ENCODE assay signal across 20 cellular contexts in genomic region chr16:89570342-89570923, GRCh38. TPM values are rescaled to one million over a fixed set of nuclear protein-coding genes. Genes with fewer than 3 reads are reported as not detected.
DNase-seq lines count a peak whose midpoint lies in the region; ATAC-seq, FAIRE-seq and TF ChIP-seq lines count a peak whose summit lies in the region.
"Had no signal": no experiment of that assay in that cellular context is flagged by ENCODE, and none has a peak within 500 bp of the region (broad histone marks: within the 10 kb centered on the region; RNA-seq: fewer than 3 reads in every experiment).

No MANE protein-coding gene starts in this region.

- ATAC-seq in HepG2 (peak; percentile 3), right lobe of liver (no peak), GM21737 (IDR thresholded peaks at IDR 0.05; ENCODE audit: unreplicated experiment) (no peak)
- ATAC-seq: K562 had no signal

- TF ChIP-seq EP300 in HepG2 (IDR thresholded peaks at IDR 0.05; ENCODE audit: low read depth in 2 of 2, low read length in 2 of 2) = no peak
- no peak for TF ChIP-seq EP300 in HepG2 (CRISPR knock-in tag; IDR thresholded peaks at IDR 0.05; ENCODE audit: borderline replicate concordance)
- TF ChIP-seq EP300 in H1 (IDR thresholded peaks at IDR 0.05; ENCODE audit: borderline replicate concordance in 1 of 2, low read depth in 2 of 2, low read length in 2 of 2) = no peak

- H4K8ac ChIP-seq in H1 (ENCODE audit: extremely low read depth, insufficient read depth, low read length) (peak overlapping the region; percentile 14; the same call in 1 of the 2 replicates), neuronal stem cell (ENCODE audit: low read depth, low read length) (no peak overlapping the region)

- H4K91ac ChIP-seq in H1 (replicated peaks; ENCODE audit: insufficient read length, low read length) (no peak overlapping the region), neuronal stem cell (ENCODE audit: low read depth, low read length, poor library complexity) (no peak overlapping the region)

- H3K56ac ChIP-seq in H1 (replicated peaks; ENCODE audit: insufficient read length, low read depth, low read length) = no peak overlapping the region

- H3K14ac ChIP-seq in H1 (ENCODE audit: insufficient read length) (no peak overlapping the region), neuronal stem cell (ENCODE audit: low read length) (peak overlapping the region; percentile 89)

- WGBS in HepG2 (ENCODE audit: low lambda C conversion rate) = 76% methylated on average over 25 of the region's 30 CpGs
- WGBS in right lobe of liver (ENCODE audit: insufficient coverage, low coverage, low lambda C conversion rate, missing lambda C conversion rate) = 83% methylated on average over 11 of the region's 30 CpGs
- WGBS in H1 (ENCODE audit: extremely low coverage in 1 of 2, insufficient coverage in 1 of 2, insufficient read length in 1 of 2, insufficient replicate concordance in 2 of 2, low coverage in 1 of 2, low lambda C conversion rate in 2 of 2, missing lambda C conversion rate in 1 of 2), 2 experiments = 89% methylated on average over 17 of the region's 30 CpGs; no CpG with 5 or more reads in 1 of the 2 experiments
- no CpG with 5 or more reads among the region's 30 CpGs for WGBS in neuronal stem cell (ENCODE audit: extremely low coverage in 2 of 2, insufficient read length in 2 of 2, insufficient replicate concordance in 1 of 2), 2 donors

- no peak overlapping the region for H3K23ac ChIP-seq in H1 (ENCODE audit: insufficient read length)
- peak overlapping the region; percentile 73 for H3K23ac ChIP-seq in neuronal stem cell (ENCODE audit: low read depth, low read length, poor library complexity)

- no peak overlapping the region for H3K4ac ChIP-seq in H1 (replicated peaks; ENCODE audit: insufficient read length, low read depth, low read length)
- no peak overlapping the region for H3K4ac ChIP-seq in neuronal stem cell (ENCODE audit: low read length)

- CTCF ChIA-PET in HepG2 (lab: Yijun Ruan, JAX; ENCODE audit: low intra/inter-chr PET ratio, low total read pairs) = no interaction called here
- CTCF ChIA-PET in H1 (lab: Charles Lee; ENCODE audit: partially characterized antibody) = interaction anchor here (0.8 kb wide), 1 partner anchor 97 kb away, joined by 3 read pairs; no protein-coding TSS in a partner anchor

- no peak for FAIRE-seq in HepG2 (lab: Jason Lieb, UNC)
- FAIRE-seq in H1 (lab: Jason Lieb, UNC) = no peak
- FAIRE-seq: GM12891, HTR-8/SVneo, K562 had no signal

- H3K4me1 ChIP-seq in HepG2 (ENCODE audit: insufficient read depth, low read length) (peaks cover 45% of the 10 kb centered on the region), right lobe of liver (peaks cover 0 to 17% (median 0%) of the 10 kb centered on the region in 4 donors), H1 (replicated peaks in 1 of 4; ENCODE audit: control insufficient read depth in 3 of 4, insufficient read depth in 4 of 4, low read length in 3 of 4) (peaks cover 0 to 14% (median 6%) of the 10 kb centered on the region in 4 experiments; a peak in 5 of 7 replicates), neuronal stem cell (ENCODE audit: control insufficient read depth in 2 of 2, insufficient read depth in 1 of 2, low read depth in 1 of 2, low read length in 2 of 2) (peaks cover 2 to 9% of the 10 kb centered on the region in 2 donors)
- H3K4me1 ChIP-seq in effector memory CD4-positive, alpha-beta T cell (ENCODE audit: control insufficient read depth, insufficient read depth, low read length, poor library complexity, severe bottlenecking) = peaks cover 21% of the 10 kb centered on the region

- H3K4me3 ChIP-seq in HepG2 (replicated peaks in 1 of 3; ENCODE audit: insufficient read depth in 1 of 3, low read depth in 2 of 3, low read length in 3 of 3) (no peak overlapping the region), right lobe of liver (no peak overlapping the region), H1 (ENCODE audit: extremely low read depth in 1 of 4, insufficient read depth in 2 of 4, low read depth in 3 of 4, low read length in 4 of 4) (no peak overlapping the region), neuronal stem cell (ENCODE audit: low read length in 2 of 2) (no peak overlapping the region)
- no peak overlapping the region for H3K4me3 ChIP-seq in effector memory CD4-positive, alpha-beta T cell (ENCODE audit: insufficient read depth, low read depth, low read length, poor library complexity, severe bottlenecking)
- H3K4me3 ChIP-seq: BLaER1 treated with 17β-estradiol and CSF1 and Interleukin-3, amounts not matched to agents 10 nM and 100 nM; HAP-1; K562 had no signal

- H3K18ac ChIP-seq in H1 (ENCODE audit: extremely low read depth, low read length) (no peak overlapping the region), neuronal stem cell (ENCODE audit: low read length) (peak overlapping the region; percentile 28)

- H2BK12ac ChIP-seq in H1 (ENCODE audit: low read depth, low read length) (no peak overlapping the region), neuronal stem cell (ENCODE audit: low read length) (peak overlapping the region; percentile 90)

- H3K79me1 ChIP-seq in H1 (ENCODE audit: low read depth, low read length) (no peaks in the 10 kb centered on the region), neuronal stem cell (ENCODE audit: low read depth, low read length) (no peaks in the 10 kb centered on the region)

- DNase-seq in HepG2 (ENCODE audit: low spot score) (no peak), right lobe of liver (no peak), H1 (ENCODE audit: low read depth in 1 of 2, low spot score in 2 of 2) (no peak), neuronal stem cell (ENCODE audit: low spot score) (no peak), SW480 (ENCODE audit: low spot score) (no peak)
- no peak for DNase-seq in effector memory CD4-positive, alpha-beta T cell
- DNase-seq: 8988T; AML-193; Calu3; CD4-positive, CD25-positive, alpha-beta regulatory T cell; DMS 273 treated with DMSO at 0.1 percent for 48 hours; GOT3; HFFc6 had no signal

- H2BK15ac ChIP-seq in H1 (ENCODE audit: low read length) = no peak overlapping the region
- H2BK15ac ChIP-seq in neuronal stem cell (ENCODE audit: low read length) = peak overlapping the region; percentile 85

- H2AFZ ChIP-seq in HepG2 (ENCODE audit: low read length) = no peak overlapping the region
- H2AFZ ChIP-seq in H1 (ENCODE audit: low read length) = no peak overlapping the region
- no peak overlapping the region for H2AFZ ChIP-seq in neuronal stem cell (ENCODE audit: low read length)

- peaks cover 9% of the 10 kb centered on the region for H3K23me2 ChIP-seq in H1 (ENCODE audit: low read depth, low read length)

- H4K5ac ChIP-seq in H1 (ENCODE audit: insufficient read length, low read depth, low read length) = no peak overlapping the region

- H2BK5ac ChIP-seq in H1 (ENCODE audit: low read depth, low read length) = no peak overlapping the region
- H2BK5ac ChIP-seq in neuronal stem cell (ENCODE audit: low read length) = no peak overlapping the region

- H3K9me3 ChIP-seq in HepG2 (ENCODE audit: low read length) = no peaks in the 10 kb centered on the region
- no peaks in the 10 kb centered on the region for H3K9me3 ChIP-seq in right lobe of liver
- H3K9me3 ChIP-seq in H1 (ENCODE audit: insufficient read depth in 2 of 2, low read depth in 1 of 2, low read length in 1 of 2) = no peaks in the 10 kb centered on the region
- no peaks in the 10 kb centered on the region for H3K9me3 ChIP-seq in neuronal stem cell (replicated peaks in 1 of 2; ENCODE audit: control insufficient read depth in 2 of 2, insufficient read depth in 1 of 2, low read depth in 1 of 2, low read length in 2 of 2)
- H3K9me3 ChIP-seq in effector memory CD4-positive, alpha-beta T cell (ENCODE audit: control insufficient read depth, low read length) = no peaks in the 10 kb centered on the region
- H3K9me3 ChIP-seq: BLaER1 treated with 17β-estradiol and CSF1 and Interleukin-3, amounts not matched to agents 10 nM and 100 nM; HAP-1 had no signal

- TF ChIP-seq POLR2A in HepG2 (IDR thresholded peaks at IDR 0.05; ENCODE audit: insufficient read depth in 1 of 2, low read depth in 2 of 2, low read length in 2 of 2) (no peak), right lobe of liver (IDR thresholded peaks at IDR 0.05) (no peak), H1 (IDR thresholded peaks at IDR 0.05; ENCODE audit: control extremely low read depth in 1 of 2, low read depth in 2 of 2, low read length in 2 of 2) (no peak)

- POLR2A ChIA-PET in HepG2 (lab: Yijun Ruan, JAX) (no interaction called here), H1 (lab: Charles Lee; ENCODE audit: partially characterized antibody) (interaction anchor here (0.6 to 1.5 kb wide), 3 partner anchors 9 to 393 kb away, joined by 4 to 9 read pairs (median 5); no protein-coding TSS in a partner anchor)

- intact Hi-C loops in HepG2 (cut with micrococcal nuclease; ENCODE audit: unreplicated experiment) = no loop called here
- intact Hi-C loops in right lobe of liver (cut with DNase I) = no loop called here

- H3K79me2 ChIP-seq in HepG2 (ENCODE audit: insufficient read depth, low read length) (no peaks in the 10 kb centered on the region), H1 (ENCODE audit: control insufficient read depth in 1 of 2, insufficient read depth in 2 of 2, low read length in 2 of 2) (no peaks in the 10 kb centered on the region)

- H3K4me2 ChIP-seq in HepG2 (ENCODE audit: low read depth, low read length) (no peak overlapping the region), H1 (ENCODE audit: insufficient read depth in 1 of 2, low read depth in 2 of 2, low read length in 2 of 2) (no peak overlapping the region), neuronal stem cell (ENCODE audit: insufficient read depth, low read length, poor library complexity, severe bottlenecking) (no peak overlapping the region)

- no peaks in the 10 kb centered on the region for H3K36me3 ChIP-seq in HepG2 (replicated peaks in 1 of 2; ENCODE audit: control insufficient read depth in 1 of 2, insufficient read depth in 2 of 2, low read length in 2 of 2)
- H3K36me3 ChIP-seq in right lobe of liver = no peaks in the 10 kb centered on the region
- no peaks in the 10 kb centered on the region for H3K36me3 ChIP-seq in H1 (ENCODE audit: control insufficient read depth in 2 of 4, insufficient read depth in 4 of 4, low read length in 3 of 4)
- no peaks in the 10 kb centered on the region for H3K36me3 ChIP-seq in neuronal stem cell (replicated peaks in 1 of 2; ENCODE audit: control insufficient read depth in 2 of 2, insufficient read depth in 2 of 2, low read length in 2 of 2)
- H3K36me3 ChIP-seq in effector memory CD4-positive, alpha-beta T cell (ENCODE audit: control insufficient read depth, insufficient read depth, low read length) = no peaks in the 10 kb centered on the region
- H3K36me3 ChIP-seq: HAP-1 had no signal

- in situ Hi-C loops in HepG2 (cut with HindIII; ENCODE audit: extremely low pct_ligation_motif_present, low pct_unique_long_range_greater_than_20kb) = no loop called here

- peaks cover 12% of the 10 kb centered on the region; the same call in 1 of the 2 replicates for H4K20me1 ChIP-seq in HepG2 (ENCODE audit: insufficient read depth, low read length)
- H4K20me1 ChIP-seq in H1 (replicated peaks in 1 of 2; ENCODE audit: control insufficient read depth in 1 of 2, insufficient read depth in 2 of 2, low read length in 2 of 2) = peaks cover 0 to 9% of the 10 kb centered on the region in 2 experiments

- H3K27ac ChIP-seq in HepG2 (ENCODE audit: extremely low read length, insufficient read depth, low read length) (no peak overlapping the region), right lobe of liver (no peak overlapping the region), H1 (ENCODE audit: low read depth, low read length) (no peak overlapping the region), neuronal stem cell (replicated peaks; ENCODE audit: low read length) (no peak overlapping the region)
- H3K27ac ChIP-seq in effector memory CD4-positive, alpha-beta T cell (ENCODE audit: insufficient read depth, low read length, poor library complexity, severe bottlenecking) = no peak overlapping the region
- H3K27ac ChIP-seq: BLaER1 treated with 17β-estradiol and CSF1 and Interleukin-3, amounts not matched to agents 10 nM and 100 nM had no signal

- peaks cover 4 to 21% of the 10 kb centered on the region in 2 experiments; a peak in 3 of 5 replicates for H3K27me3 ChIP-seq in HepG2 (ENCODE audit: control insufficient read depth in 1 of 2, insufficient read depth in 2 of 2, low read length in 2 of 2)
- H3K27me3 ChIP-seq in right lobe of liver = no peaks in the 10 kb centered on the region
- peaks cover 1 to 15% (median 9%) of the 10 kb centered on the region in 4 experiments; a peak in 5 of 7 replicates for H3K27me3 ChIP-seq in H1 (replicated peaks in 1 of 4; ENCODE audit: control insufficient read depth in 3 of 4, extremely low read depth in 1 of 4, insufficient read depth in 3 of 4, low read length in 3 of 4)
- peaks cover 7 to 15% (median 7%) of the 10 kb centered on the region in 3 experiments for H3K27me3 ChIP-seq in neuronal stem cell (ENCODE audit: control insufficient read depth in 3 of 3, insufficient read depth in 3 of 3, low read depth in 1 of 3, low read length in 3 of 3)
- peaks cover 13% of the 10 kb centered on the region for H3K27me3 ChIP-seq in effector memory CD4-positive, alpha-beta T cell (replicated peaks; ENCODE audit: control insufficient read depth, insufficient read depth, low read length, poor library complexity, severe bottlenecking)
- H3K27me3 ChIP-seq: BLaER1 treated with 17β-estradiol and CSF1 and Interleukin-3, amounts not matched to agents 10 nM and 100 nM had no signal

- no TSS peak for BruUV-seq in HepG2 (replicated peaks; lab: Mats Ljungman, UMichigan)

- no peak overlapping the region for H2BK120ac ChIP-seq in H1 (replicated peaks; ENCODE audit: low read depth, low read length)
- no peak overlapping the region for H2BK120ac ChIP-seq in neuronal stem cell (ENCODE audit: low read depth, low read length)

- no peak for TF ChIP-seq RAD21 in HepG2 (CRISPR knock-in tag; IDR thresholded peaks at IDR 0.05)
- no peak for TF ChIP-seq RAD21 in H1 (IDR thresholded peaks at IDR 0.05 in 1 of 2, conservative IDR thresholded peaks at IDR 0.05 in 1 of 2; ENCODE audit: low read depth in 2 of 2, low read length in 2 of 2)

- H3K9ac ChIP-seq in HepG2 (ENCODE audit: insufficient read depth, low read depth, low read length) (no peak overlapping the region), H1 (replicated peaks in 1 of 4; ENCODE audit: extremely low read depth in 1 of 4, low read depth in 3 of 4, low read length in 3 of 4) (no peak overlapping the region), neuronal stem cell (ENCODE audit: low read depth, low read length, poor library complexity) (no peak overlapping the region)

- no peak overlapping the region for H2BK20ac ChIP-seq in H1 (ENCODE audit: low read length)

- no peak overlapping the region for H2AK5ac ChIP-seq in H1 (ENCODE audit: low read depth, low read length)
- H2AK5ac ChIP-seq in neuronal stem cell (ENCODE audit: low read depth, low read length) = peak overlapping the region; percentile 49

- TF ChIP-seq CTCF in HepG2 (CRISPR knock-in tag; IDR thresholded peaks at IDR 0.05) (no peak), right lobe of liver (IDR thresholded peaks at IDR 0.05) (no peak), H1 (IDR thresholded peaks at IDR 0.05; ENCODE audit: control extremely low read depth in 1 of 3, insufficient read depth in 1 of 3, low read depth in 1 of 3, low read length in 3 of 3) (no peak)

RNA-seq across cellular contexts. Expression of gene CPNE7, which starts 5.1 kb away (rescaled TPM):
- total RNA-seq in HepG2 (2016; rRNA removed; fragmentation: Illumina TruSeq; extraction: Trizol) = not detected in 2 replicates
- not detected in 2 replicates for total RNA-seq in HepG2 (2016; cell fraction: cytosol; rRNA removed; fragmentation: Illumina TruSeq; extraction: Trizol; ENCODE audit: low read depth)
- 0.15 TPM in 1 of 2 replicates, not detected in the other for total RNA-seq in HepG2 (2016; cell fraction: insoluble cytoplasmic fraction; rRNA removed; fragmentation: Illumina TruSeq; extraction: Trizol)
- total RNA-seq in HepG2 (2016; cell fraction: membrane; rRNA removed; fragmentation: Illumina TruSeq; extraction: Trizol) = not detected in 2 replicates
- total RNA-seq in HepG2 (2016; cell fraction: nucleus; rRNA removed; fragmentation: Illumina TruSeq; extraction: Trizol) = not detected in 2 replicates
- polyA plus RNA-seq in HepG2 (2011; rRNA removed) = 0.59 and 2.1 TPM in 2 replicates
- 0.19 and 0.32 TPM in 2 replicates for polyA plus RNA-seq in HepG2 (2011; cell fraction: cytosol; rRNA removed)
- polyA plus RNA-seq in HepG2 (2011; cell fraction: nucleus; rRNA removed) = 4.5 and 6.2 TPM in 2 replicates
- polyA plus RNA-seq in HepG2 (2012) = 0.27 and 0.35 TPM in 2 replicates
- not detected in 2 replicates for polyA plus RNA-seq in HepG2 (2016; cell fraction: cytosol; fragmentation: Illumina TruSeq; extraction: Trizol; ENCODE audit: low read depth)
- polyA plus RNA-seq in HepG2 (2016; cell fraction: insoluble cytoplasmic fraction; fragmentation: Illumina TruSeq; extraction: Trizol; ENCODE audit: low read depth) = not detected in 2 replicates
- 0.06 TPM in 1 of 2 replicates, not detected in the other for polyA plus RNA-seq in HepG2 (2016; cell fraction: membrane; fragmentation: Illumina TruSeq; extraction: Trizol; ENCODE audit: low read depth)
- polyA plus RNA-seq in HepG2 (2016; cell fraction: nucleus; fragmentation: Illumina TruSeq; extraction: Trizol; ENCODE audit: insufficient read depth, low read depth) = 0.52 and 1.2 TPM in 2 replicates
- 0.58 and 25.2 TPM in 2 replicates for polyA minus RNA-seq in HepG2 (2011; rRNA and poly(A)+ RNA removed; ENCODE audit: low replicate concordance)
- not detected in 2 replicates for polyA minus RNA-seq in HepG2 (2011; cell fraction: cytosol; rRNA and poly(A)+ RNA removed)
- 0.26 and 0.99 TPM in 2 replicates for polyA minus RNA-seq in HepG2 (2011; cell fraction: nucleus; rRNA and poly(A)+ RNA removed)
- total RNA-seq in right lobe of liver = 1 to 10 TPM in 2 of 6 experiments, under 1 TPM in 4; 0.33 to 3.7 (median 0.77) TPM
- 21.7 and 23.7 TPM in 2 replicates for total RNA-seq in H1 (2021; fragmentation: NEBNext Ultra II Directional; extraction: Animal tissue kit (Norgen Biotek cat#: 25700))
- 10.0 and 17.2 TPM in 2 replicates for polyA plus RNA-seq in H1 (2011; rRNA removed)
- polyA plus RNA-seq in H1 (2011; cell fraction: cytosol; rRNA removed) = 14.5 TPM
- polyA plus RNA-seq in H1 (2011; cell fraction: nucleus; rRNA removed) = 64.5 TPM
- 18.4 to 21.5 TPM (median 20.9 TPM) in 4 replicates for polyA plus RNA-seq in H1 (2012, experiment 1 of 2)
- 9.1 TPM for polyA plus RNA-seq in H1 (2012, experiment 2 of 2)
- 11.5 TPM for polyA plus RNA-seq in H1 (2013, experiment 1 of 2)
- polyA plus RNA-seq in H1 (2013, experiment 2 of 2) = 11.1 TPM
- 6.3 and 6.8 TPM in 2 replicates for polyA minus RNA-seq in H1 (2011; rRNA and poly(A)+ RNA removed)
- polyA minus RNA-seq in H1 (2011; cell fraction: cytosol; rRNA and poly(A)+ RNA removed) = 10.2 TPM
- 9.5 TPM for polyA minus RNA-seq in H1 (2011; cell fraction: nucleus; rRNA and poly(A)+ RNA removed)
- polyA plus RNA-seq in neuronal stem cell (2013, experiment 1 of 2) = 1.4 TPM
- 1.6 TPM for polyA plus RNA-seq in neuronal stem cell (2013, experiment 2 of 2)

RNA-seq across cellular contexts. Expression of gene RPL13, which starts 10.0 kb away (rescaled TPM):
- total RNA-seq in HepG2 (2016; rRNA removed; fragmentation: Illumina TruSeq; extraction: Trizol) (2,988 and 3,233 TPM in 2 replicates), right lobe of liver (1,000 to 10,000 TPM in 2 of 6 experiments, 100 to 1,000 TPM in 4; 684 to 2,810 (median 731) TPM)
- 6,142 and 6,743 TPM in 2 replicates for total RNA-seq in HepG2 (2016; cell fraction: cytosol; rRNA removed; fragmentation: Illumina TruSeq; extraction: Trizol; ENCODE audit: low read depth)
- 3,074 and 3,414 TPM in 2 replicates for total RNA-seq in HepG2 (2016; cell fraction: insoluble cytoplasmic fraction; rRNA removed; fragmentation: Illumina TruSeq; extraction: Trizol)
- 8,788 and 9,254 TPM in 2 replicates for total RNA-seq in HepG2 (2016; cell fraction: membrane; rRNA removed; fragmentation: Illumina TruSeq; extraction: Trizol)
- 1,061 and 1,137 TPM in 2 replicates for total RNA-seq in HepG2 (2016; cell fraction: nucleus; rRNA removed; fragmentation: Illumina TruSeq; extraction: Trizol)
- polyA plus RNA-seq in HepG2 (2011; rRNA removed) (4,411 and 5,523 TPM in 2 replicates), H1 (2011; rRNA removed) (7,384 and 8,839 TPM in 2 replicates)
- 4,701 and 9,932 TPM in 2 replicates for polyA plus RNA-seq in HepG2 (2011; cell fraction: cytosol; rRNA removed)
- 3,101 and 3,317 TPM in 2 replicates for polyA plus RNA-seq in HepG2 (2011; cell fraction: nucleus; rRNA removed)
- 3,379 and 4,912 TPM in 2 replicates for polyA plus RNA-seq in HepG2 (2012)
- 8,773 and 9,300 TPM in 2 replicates for polyA plus RNA-seq in HepG2 (2016; cell fraction: cytosol; fragmentation: Illumina TruSeq; extraction: Trizol; ENCODE audit: low read depth)
- 3,767 and 4,135 TPM in 2 replicates for polyA plus RNA-seq in HepG2 (2016; cell fraction: insoluble cytoplasmic fraction; fragmentation: Illumina TruSeq; extraction: Trizol; ENCODE audit: low read depth)
- polyA plus RNA-seq in HepG2 (2016; cell fraction: membrane; fragmentation: Illumina TruSeq; extraction: Trizol; ENCODE audit: low read depth) = 9,832 and 9,939 TPM in 2 replicates
- 2,257 and 2,556 TPM in 2 replicates for polyA plus RNA-seq in HepG2 (2016; cell fraction: nucleus; fragmentation: Illumina TruSeq; extraction: Trizol; ENCODE audit: insufficient read depth, low read depth)
- polyA minus RNA-seq in HepG2 (2011; rRNA and poly(A)+ RNA removed; ENCODE audit: low replicate concordance) = 1,096 and 3,482 TPM in 2 replicates
- 1,942 and 2,023 TPM in 2 replicates for polyA minus RNA-seq in HepG2 (2011; cell fraction: cytosol; rRNA and poly(A)+ RNA removed)
- polyA minus RNA-seq in HepG2 (2011; cell fraction: nucleus; rRNA and poly(A)+ RNA removed) = 448 and 516 TPM in 2 replicates
- 2,162 and 2,205 TPM in 2 replicates for total RNA-seq in H1 (2021; fragmentation: NEBNext Ultra II Directional; extraction: Animal tissue kit (Norgen Biotek cat#: 25700))
- 6,622 TPM for polyA plus RNA-seq in H1 (2011; cell fraction: cytosol; rRNA removed)
- 4,056 TPM for polyA plus RNA-seq in H1 (2011; cell fraction: nucleus; rRNA removed)
- polyA plus RNA-seq in H1 (2012, experiment 1 of 2) = 2,424 to 3,736 TPM (median 3,320 TPM) in 4 replicates
- polyA plus RNA-seq in H1 (2012, experiment 2 of 2) = 5,566 TPM
- polyA plus RNA-seq in H1 (2013, experiment 1 of 2) = 2,736 TPM
- 2,737 TPM for polyA plus RNA-seq in H1 (2013, experiment 2 of 2)
- polyA minus RNA-seq in H1 (2011; rRNA and poly(A)+ RNA removed) = 403 and 524 TPM in 2 replicates
- 1,899 TPM for polyA minus RNA-seq in H1 (2011; cell fraction: cytosol; rRNA and poly(A)+ RNA removed)
- 1,945 TPM for polyA minus RNA-seq in H1 (2011; cell fraction: nucleus; rRNA and poly(A)+ RNA removed)
- 5,003 TPM for polyA plus RNA-seq in neuronal stem cell (2013, experiment 1 of 2)
- 4,966 TPM for polyA plus RNA-seq in neuronal stem cell (2013, experiment 2 of 2)

RNA-seq across cellular contexts. Expression of gene DPEP1, which starts 43.0 kb away (rescaled TPM):
- 19.7 and 37.6 TPM in 2 replicates for total RNA-seq in HepG2 (2016; rRNA removed; fragmentation: Illumina TruSeq; extraction: Trizol)
- 33.1 and 44.2 TPM in 2 replicates for total RNA-seq in HepG2 (2016; cell fraction: cytosol; rRNA removed; fragmentation: Illumina TruSeq; extraction: Trizol; ENCODE audit: low read depth)
- 22.9 and 38.8 TPM in 2 replicates for total RNA-seq in HepG2 (2016; cell fraction: insoluble cytoplasmic fraction; rRNA removed; fragmentation: Illumina TruSeq; extraction: Trizol)
- 21.1 and 25.9 TPM in 2 replicates for total RNA-seq in HepG2 (2016; cell fraction: membrane; rRNA removed; fragmentation: Illumina TruSeq; extraction: Trizol)
- 32.6 and 36.8 TPM in 2 replicates for total RNA-seq in HepG2 (2016; cell fraction: nucleus; rRNA removed; fragmentation: Illumina TruSeq; extraction: Trizol)
- 40.2 and 52.2 TPM in 2 replicates for polyA plus RNA-seq in HepG2 (2011; rRNA removed)
- polyA plus RNA-seq in HepG2 (2011; cell fraction: cytosol; rRNA removed) = 26.5 and 78.5 TPM in 2 replicates
- 52.0 and 101 TPM in 2 replicates for polyA plus RNA-seq in HepG2 (2011; cell fraction: nucleus; rRNA removed)
- 6.6 and 9.6 TPM in 2 replicates for polyA plus RNA-seq in HepG2 (2012)
- 13.7 and 15.6 TPM in 2 replicates for polyA plus RNA-seq in HepG2 (2016; cell fraction: cytosol; fragmentation: Illumina TruSeq; extraction: Trizol; ENCODE audit: low read depth)
- polyA plus RNA-seq in HepG2 (2016; cell fraction: insoluble cytoplasmic fraction; fragmentation: Illumina TruSeq; extraction: Trizol; ENCODE audit: low read depth) = 23.0 and 24.6 TPM in 2 replicates
- 18.2 and 22.6 TPM in 2 replicates for polyA plus RNA-seq in HepG2 (2016; cell fraction: membrane; fragmentation: Illumina TruSeq; extraction: Trizol; ENCODE audit: low read depth)
- polyA plus RNA-seq in HepG2 (2016; cell fraction: nucleus; fragmentation: Illumina TruSeq; extraction: Trizol; ENCODE audit: insufficient read depth, low read depth) = 75.4 and 78.7 TPM in 2 replicates
- polyA minus RNA-seq in HepG2 (2011; rRNA and poly(A)+ RNA removed; ENCODE audit: low replicate concordance) = 0.12 and 80.3 TPM in 2 replicates
- 12.5 and 17.6 TPM in 2 replicates for polyA minus RNA-seq in HepG2 (2011; cell fraction: cytosol; rRNA and poly(A)+ RNA removed)
- 3.5 and 4.8 TPM in 2 replicates for polyA minus RNA-seq in HepG2 (2011; cell fraction: nucleus; rRNA and poly(A)+ RNA removed)
- total RNA-seq in right lobe of liver = under 1 TPM in 1 of 6 experiments, not detected in 5; 0.93 TPM
- 2.5 and 3.1 TPM in 2 replicates for total RNA-seq in H1 (2021; fragmentation: NEBNext Ultra II Directional; extraction: Animal tissue kit (Norgen Biotek cat#: 25700))
- 2.8 and 3.9 TPM in 2 replicates for polyA plus RNA-seq in H1 (2011; rRNA removed)
- polyA plus RNA-seq in H1 (2011; cell fraction: cytosol; rRNA removed) = 3.1 TPM
- polyA plus RNA-seq in H1 (2011; cell fraction: nucleus; rRNA removed) = 12.5 TPM
- 0.73 to 2.7 TPM (median 2.0 TPM) in 4 replicates for polyA plus RNA-seq in H1 (2012, experiment 1 of 2)
- polyA plus RNA-seq in H1 (2012, experiment 2 of 2) = 1.3 TPM
- polyA plus RNA-seq in H1 (2013, experiment 1 of 2) = 5.7 TPM
- 5.7 TPM for polyA plus RNA-seq in H1 (2013, experiment 2 of 2)
- 1.1 and 1.7 TPM in 2 replicates for polyA minus RNA-seq in H1 (2011; rRNA and poly(A)+ RNA removed)
- 0.73 TPM for polyA minus RNA-seq in H1 (2011; cell fraction: cytosol; rRNA and poly(A)+ RNA removed)
- 1.6 TPM for polyA minus RNA-seq in H1 (2011; cell fraction: nucleus; rRNA and poly(A)+ RNA removed)
- polyA plus RNA-seq in neuronal stem cell (2013, experiment 1 of 2) = 1.1 TPM
- polyA plus RNA-seq in neuronal stem cell (2013, experiment 2 of 2) = 0.79 TPM
- total RNA-seq: Calu3; CD4-positive, CD25-positive, alpha-beta regulatory T cell; Daoy; HFFc6 had no signal
- polyA plus RNA-seq: CD4-positive, CD25-positive, alpha-beta regulatory T cell had no signal
